ENCODE assay signal across 10 cellular contexts in genomic region chr9:2055203-2055658, GRCh38. TPM values are rescaled to one million over a fixed set of nuclear protein-coding genes. Genes with fewer than 3 reads are reported as not detected.
DNase-seq lines count a peak whose midpoint lies in the region; ATAC-seq and TF ChIP-seq lines count a peak whose summit lies in the region.
"Had no signal": no experiment of that assay in that cellular context is flagged by ENCODE, and none has a peak within 500 bp of the region (broad histone marks: within the 10 kb centered on the region; RNA-seq: fewer than 3 reads in every experiment).

No MANE protein-coding gene starts in this region.

- peaks cover 6% of the 10 kb centered on the region for H3K79me2 ChIP-seq in trophoblast cell (ENCODE audit: control insufficient read depth, insufficient read depth, low read length, poor library complexity)

- H3K27ac ChIP-seq in trophoblast cell (ENCODE audit: low read depth, low read length), result peak overlapping the region; percentile 71
- H3K27ac ChIP-seq: colonic mucosa had no signal

- DNase-seq in trophoblast cell, result no peak
- no peak for DNase-seq in NCI-H1694 (lab: John Stamatoyannopoulos, UW)
- DNase-seq: colonic mucosa, NCI-H774 had no signal

- H4K91ac ChIP-seq in trophoblast cell (ENCODE audit: low read depth, low read length), result no peak overlapping the region

- no CpG with 5 or more reads among the region's 6 CpGs for WGBS in trophoblast cell (ENCODE audit: extremely low coverage, insufficient coverage, insufficient read length)

- no peak overlapping the region for H2AFZ ChIP-seq in trophoblast cell (ENCODE audit: insufficient read depth, low read length, poor library complexity)

- H2BK120ac ChIP-seq in trophoblast cell (ENCODE audit: insufficient read depth, low read length, poor library complexity), result no peak overlapping the region

- TF ChIP-seq CTCF in brain (conservative IDR thresholded peaks at IDR 0.05), result no peak

- no peak overlapping the region for H2AK5ac ChIP-seq in trophoblast cell (ENCODE audit: low read length)

- H3K27me3 Mint-ChIP-seq in brain, result no peaks in the 10 kb centered on the region

- H3K4me3 ChIP-seq in trophoblast cell (ENCODE audit: low read depth, low read length), result no peak overlapping the region
- H3K4me3 ChIP-seq: colonic mucosa had no signal

- no peak overlapping the region for H2BK5ac ChIP-seq in trophoblast cell (ENCODE audit: low read depth, low read length, poor library complexity)

- H4K8ac ChIP-seq in trophoblast cell (ENCODE audit: low read depth, low read length), result no peak overlapping the region

- H3K36me3 Mint-ChIP-seq in brain, result peaks cover 50% of the 10 kb centered on the region

- H3K4me1 Mint-ChIP-seq in brain, result peaks cover 74% of the 10 kb centered on the region

- no peak overlapping the region for H3K14ac ChIP-seq in trophoblast cell (ENCODE audit: low read length)

- H3K27ac Mint-ChIP-seq in brain, result peak overlapping the region in 4 of 5 experiments; percentile 27 to 93 (median 58)

- no peaks in the 10 kb centered on the region for H3K27me3 ChIP-seq in trophoblast cell (ENCODE audit: insufficient read depth, low read length)
- H3K27me3 ChIP-seq: colonic mucosa had no signal

- H3K9me3 ChIP-seq in trophoblast cell (ENCODE audit: insufficient read depth, low read depth, low read length), result no peaks in the 10 kb centered on the region
- H3K9me3 ChIP-seq: colonic mucosa had no signal

- H3K9me3 Mint-ChIP-seq in brain, result no peaks in the 10 kb centered on the region

- peaks cover 17 to 22% of the 10 kb centered on the region in 2 experiments for H3K4me1 ChIP-seq in trophoblast cell (ENCODE audit: control insufficient read depth in 1 of 2, insufficient read depth in 2 of 2, low read length in 2 of 2)
- H3K4me1 ChIP-seq: colonic mucosa had no signal

- peaks cover 30% of the 10 kb centered on the region for H3K79me1 ChIP-seq in trophoblast cell (ENCODE audit: low read length)

- no peak overlapping the region for H3K4me2 ChIP-seq in trophoblast cell (ENCODE audit: low read length)

- no peak overlapping the region for H4K12ac ChIP-seq in trophoblast cell (ENCODE audit: low read depth, low read length)

- no peak overlapping the region for H3K18ac ChIP-seq in trophoblast cell (ENCODE audit: low read length)

- H2BK12ac ChIP-seq in trophoblast cell (ENCODE audit: low read length), result no peak overlapping the region

- peaks cover 7 to 12% of the 10 kb centered on the region in 2 experiments for H3K36me3 ChIP-seq in trophoblast cell (ENCODE audit: control insufficient read depth in 1 of 2, insufficient read depth in 2 of 2, low read length in 2 of 2)
- H3K36me3 ChIP-seq: colonic mucosa had no signal

- H3K4ac ChIP-seq in trophoblast cell (ENCODE audit: low read depth, low read length), result no peak overlapping the region

- no peak overlapping the region for H3K9ac ChIP-seq in trophoblast cell (ENCODE audit: low read length)

- H3K23ac ChIP-seq in trophoblast cell (ENCODE audit: low read length), result no peak overlapping the region

- peak; percentile 23 for ATAC-seq in GM18867 (IDR thresholded peaks at IDR 0.05; ENCODE audit: unreplicated experiment)
- peak; percentile 46 for ATAC-seq in HG02852 (IDR thresholded peaks at IDR 0.05; ENCODE audit: unreplicated experiment)
- no peak for ATAC-seq in GM18498 (IDR thresholded peaks at IDR 0.05; ENCODE audit: unreplicated experiment)
- no peak for ATAC-seq in GM21576 (IDR thresholded peaks at IDR 0.05; ENCODE audit: unreplicated experiment)
- no peak for ATAC-seq in HG03196 (IDR thresholded peaks at IDR 0.05; ENCODE audit: unreplicated experiment)

- peak overlapping the region in 1 of 5 experiments; percentile 75 for H3K4me3 Mint-ChIP-seq in brain

RNA-seq across cellular contexts. Expression of gene SMARCA2, which starts 40.1 kb away (rescaled TPM):
- 46.7 TPM for polyA plus RNA-seq in brain (ENCODE audit: insufficient read depth, low read depth, low replicate concordance)
- 70.8 and 75.1 TPM in 2 replicates for polyA plus RNA-seq in trophoblast cell (2013)

Comparison
In these comparisons a context has a peak if more than half of its experiments do, and no peak if none do; other contexts are left out.
1. ATAC-seq: peak in GM18867 (single experiment) and HG02852 (single experiment); none in GM18498 (single experiment), GM21576 (single experiment) and HG03196 (single experiment).